Comparison of ENCODE assay signal across 32 cellular contexts in genomic region chr18:13480856-13481255, GRCh38.
DNase-seq lines count a peak whose midpoint lies in the region; ATAC-seq, FAIRE-seq and TF ChIP-seq lines count a peak whose summit lies in the region.
"Had no signal": no experiment of that assay in that cellular context is flagged by ENCODE, and none has a peak within 500 bp of the region (broad histone marks: within the 10 kb centered on the region; RNA-seq: fewer than 3 reads in every experiment).

No MANE protein-coding gene starts in this region.

- H3K4me3 Mint-ChIP-seq in stimulated activated naive CD8-positive, alpha-beta T cell treated with anti-CD3 and anti-CD28 coated beads, Interleukin-15, amount 100 ng/mL, for 72 hours: no peak overlapping the region
- H3K4me3 Mint-ChIP-seq in mesothelial cell of epicardium (no peak overlapping the region), Calu3 (ENCODE audit: low read depth, unreplicated experiment) (no peak overlapping the region)
- H3K4me3 Mint-ChIP-seq: central memory CD8-positive, alpha-beta T cell; GM23338; HFFc6; natural killer cell treated with Interleukin-12 subunit alpha and Interleukin-12 subunit beta and Interleukin-15 and Interleukin-18, amount 100 ng/mL, for 72 hours had no signal

- TF ChIP-seq CTCF in bronchial epithelial cell (IDR thresholded peaks at IDR 0.05; ENCODE audit: insufficient read depth, low read length, severe bottlenecking) (no peak), osteoblast (IDR thresholded peaks at IDR 0.05; ENCODE audit: extremely low read depth, low read depth, low read length) (no peak), mesothelial cell of epicardium (IDR thresholded peaks at IDR 0.05; ENCODE audit: unreplicated experiment) (no peak), Calu3 (IDR thresholded peaks at IDR 0.05; ENCODE audit: unreplicated experiment) (no peak)

- H3K4me3 ChIP-seq in bronchial epithelial cell (ENCODE audit: low read depth, low read length): no peak overlapping the region
- no peak overlapping the region for H3K4me3 ChIP-seq in osteoblast (ENCODE audit: insufficient read depth, low read length)
- H3K4me3 ChIP-seq: esophagus squamous epithelium, GM23338, left ventricle myocardium inferior, psoas muscle, suprapubic skin had no signal

- peak; percentile 81 for FAIRE-seq in bronchial epithelial cell (lab: Jason Lieb, UNC)

- H4K20me1 ChIP-seq in osteoblast (ENCODE audit: insufficient read depth, low read length): no peaks in the 10 kb centered on the region

- no peak overlapping the region for H3K27ac ChIP-seq in osteoblast (ENCODE audit: low read depth, low read length)
- H3K27ac ChIP-seq: esophagus squamous epithelium, foreskin keratinocyte, left ventricle myocardium inferior, psoas muscle, suprapubic skin, VCaP had no signal

- no peaks in the 10 kb centered on the region for H3K4me1 ChIP-seq in osteoblast (ENCODE audit: insufficient read depth, low read length)
- H3K4me1 ChIP-seq: esophagus squamous epithelium, foreskin keratinocyte, psoas muscle, suprapubic skin had no signal

- no TSS peak for BruUV-seq in Calu3 (replicated peaks; lab: Mats Ljungman, UMichigan)

- CTCF ChIA-PET in Calu3 (lab: Charles Lee): no interaction called here

- ATAC-seq in stimulated activated naive CD8-positive, alpha-beta T cell treated with anti-CD3 and anti-CD28 coated beads, Interleukin-15, amount 100 ng/mL, for 72 hours: peak; percentile 44
- no peak for ATAC-seq in stimulated activated naive CD8-positive, alpha-beta T cell treated with anti-CD3 and anti-CD28 coated beads, Interleukin-15, Interleukin-2, amounts not matched to agents 100 U/mL and 50 U/mL, for 24 hours
- no peak for ATAC-seq in GM19463 (IDR thresholded peaks at IDR 0.05; ENCODE audit: unreplicated experiment)
- ATAC-seq: foreskin keratinocyte, GM23338, psoas muscle had no signal

- intact Hi-C loops in Calu3 (cut with micrococcal nuclease; ENCODE audit: unreplicated experiment): no loop called here

- H3K79me2 ChIP-seq in osteoblast (ENCODE audit: insufficient read depth, low read length): no peaks in the 10 kb centered on the region

- no peaks in the 10 kb centered on the region for H3K9me3 ChIP-seq in osteoblast (ENCODE audit: low read depth, low read length)
- H3K9me3 ChIP-seq: esophagus squamous epithelium, left ventricle myocardium inferior, psoas muscle, suprapubic skin had no signal

- H3K36me3 ChIP-seq in bronchial epithelial cell (ENCODE audit: control insufficient read depth, insufficient read depth, low read length) (no peaks in the 10 kb centered on the region), osteoblast (ENCODE audit: insufficient read depth, low read length) (no peaks in the 10 kb centered on the region)
- H3K36me3 ChIP-seq: esophagus squamous epithelium, left ventricle myocardium inferior, suprapubic skin had no signal

- H3K9me3 Mint-ChIP-seq in stimulated activated naive CD8-positive, alpha-beta T cell treated with anti-CD3 and anti-CD28 coated beads, Interleukin-15, amount 100 ng/mL, for 72 hours: no peaks in the 10 kb centered on the region
- no peaks in the 10 kb centered on the region for H3K9me3 Mint-ChIP-seq in mesothelial cell of epicardium
- no peaks in the 10 kb centered on the region for H3K9me3 Mint-ChIP-seq in Calu3 (ENCODE audit: low read depth, unreplicated experiment)
- H3K9me3 Mint-ChIP-seq: central memory CD8-positive, alpha-beta T cell; natural killer cell treated with Interleukin-12 subunit alpha and Interleukin-12 subunit beta and Interleukin-15 and Interleukin-18, amount 100 ng/mL, for 72 hours had no signal

- no peak overlapping the region for H3K4me2 ChIP-seq in osteoblast (ENCODE audit: insufficient read depth, low read length)
- H3K4me2 ChIP-seq: GM23338 had no signal

- DNase-seq in stimulated activated naive CD8-positive, alpha-beta T cell treated with anti-CD3 and anti-CD28 coated beads, Interleukin-15, amount 100 ng/mL, for 72 hours: no peak
- no peak for DNase-seq in stimulated activated naive CD8-positive, alpha-beta T cell treated with anti-CD3 and anti-CD28 coated beads, Interleukin-15, Interleukin-2, amounts not matched to agents 100 U/mL and 50 U/mL, for 24 hours
- no peak for DNase-seq in bronchial epithelial cell (ENCODE audit: low read depth)
- DNase-seq in osteoblast (ENCODE audit: insufficient read length, low spot score, missing footprints): peak; percentile 55
- DNase-seq in mesothelial cell of epicardium (ENCODE audit: low spot score in 2 of 2, unreplicated experiment in 2 of 2): no peak
- no peak for DNase-seq in Calu3
- DNase-seq: activated CD4-positive, alpha-beta T cell treated with anti-CD3 and anti-CD28 coated beads for 4 hours; activated CD8-positive, alpha-beta memory T cell treated with anti-CD3 and anti-CD28 coated beads for 24 hours; activated naive CD4-positive, alpha-beta T cell; dermis blood vessel endothelial cell; DMS79 treated with DMSO at 0.1 percent for 48 hours; esophagus squamous epithelium; foreskin keratinocyte; GF-D8; HFFc6; islet precursor cell; left ventricle myocardium inferior; midbrain; NCI-H1092; NCI-H1694 treated with DMSO at 0.1 percent for 48 hours; NCI-H2171 treated with DMSO at 0.1 percent for 48 hours; NCI-H510A; occipital lobe; psoas muscle; SIG-M5; stimulated activated CD4-positive, alpha-beta T cell treated with anti-CD3 and anti-CD28 coated beads, Interleukin-4, amount 100 ng/mL, for 24 hours had no signal

- no peak overlapping the region for H3K27ac Mint-ChIP-seq in stimulated activated naive CD8-positive, alpha-beta T cell treated with anti-CD3 and anti-CD28 coated beads, Interleukin-15, amount 100 ng/mL, for 72 hours
- no peak overlapping the region for H3K27ac Mint-ChIP-seq in mesothelial cell of epicardium
- no peak overlapping the region for H3K27ac Mint-ChIP-seq in Calu3 (ENCODE audit: unreplicated experiment)
- H3K27ac Mint-ChIP-seq: GM23338, HFFc6 had no signal

- H3K36me3 Mint-ChIP-seq in mesothelial cell of epicardium (no peaks in the 10 kb centered on the region), Calu3 (ENCODE audit: insufficient read depth, unreplicated experiment) (no peaks in the 10 kb centered on the region)

- H3K4me1 Mint-ChIP-seq in stimulated activated naive CD8-positive, alpha-beta T cell treated with anti-CD3 and anti-CD28 coated beads, Interleukin-15, amount 100 ng/mL, for 72 hours: peaks cover 42% of the 10 kb centered on the region
- H3K4me1 Mint-ChIP-seq in mesothelial cell of epicardium: no peaks in the 10 kb centered on the region
- H3K4me1 Mint-ChIP-seq in Calu3 (ENCODE audit: low read depth, unreplicated experiment): no peaks in the 10 kb centered on the region
- H3K4me1 Mint-ChIP-seq: GM23338 had no signal

- H2AFZ ChIP-seq in osteoblast (ENCODE audit: low read length): no peak overlapping the region
- H2AFZ ChIP-seq: GM23338 had no signal

- no peaks in the 10 kb centered on the region for H3K27me3 ChIP-seq in bronchial epithelial cell (ENCODE audit: control insufficient read depth, insufficient read depth, low read length)
- no peaks in the 10 kb centered on the region for H3K27me3 ChIP-seq in osteoblast (ENCODE audit: insufficient read depth, low read length)
- H3K27me3 ChIP-seq: esophagus squamous epithelium, foreskin keratinocyte, suprapubic skin had no signal

- no peaks in the 10 kb centered on the region for H3K27me3 Mint-ChIP-seq in stimulated activated naive CD8-positive, alpha-beta T cell treated with anti-CD3 and anti-CD28 coated beads, Interleukin-15, amount 100 ng/mL, for 72 hours
- H3K27me3 Mint-ChIP-seq in mesothelial cell of epicardium (ENCODE audit: low read depth) (no peaks in the 10 kb centered on the region), Calu3 (ENCODE audit: unreplicated experiment) (peaks cover 65% of the 10 kb centered on the region)
- H3K27me3 Mint-ChIP-seq: central memory CD8-positive, alpha-beta T cell; natural killer cell treated with Interleukin-12 subunit alpha and Interleukin-12 subunit beta and Interleukin-15 and Interleukin-18, amount 100 ng/mL, for 72 hours had no signal
